In genomic region chr14:68688872-68689371, GRCh38 we compare ENCODE assay signal across 10 cellular contexts.
DNase-seq lines count a peak whose midpoint lies in the region; ATAC-seq and TF ChIP-seq lines count a peak whose summit lies in the region.
"Had no signal": no experiment of that assay in that cellular context is flagged by ENCODE, and none has a peak within 500 bp of the region (broad histone marks: within the 10 kb centered on the region; RNA-seq: fewer than 3 reads in every experiment).

No MANE protein-coding gene starts in this region.

- no peak overlapping the region for H3K4me3 Mint-ChIP-seq in activated CD4-positive, alpha-beta T cell treated with anti-CD3 and anti-CD28 coated beads for 36 hours
- H3K4me3 Mint-ChIP-seq in stimulated activated naive B cell treated with anti-CD40 and anti-IgM and Interleukin-4, amounts not matched to agents 10 μg/mL and 1 μg/mL and 100 μg/mL, for 72 hours: no peak overlapping the region

- no peak for ATAC-seq in activated CD4-positive, alpha-beta T cell treated with anti-CD3 and anti-CD28 coated beads for 36 hours
- no peak for ATAC-seq in stimulated activated naive B cell treated with anti-CD40 and anti-IgM and Interleukin-4, amounts not matched to agents 10 μg/mL and 1 μg/mL and 100 μg/mL, for 72 hours (replicated peaks)
- ATAC-seq in HG02840 (IDR thresholded peaks at IDR 0.05; ENCODE audit: low FRiP score, unreplicated experiment): no peak

- no peak overlapping the region for H3K27ac Mint-ChIP-seq in activated CD4-positive, alpha-beta T cell treated with anti-CD3 and anti-CD28 coated beads for 36 hours
- H3K27ac Mint-ChIP-seq in stimulated activated naive B cell treated with anti-CD40 and anti-IgM and Interleukin-4, amounts not matched to agents 10 μg/mL and 1 μg/mL and 100 μg/mL, for 72 hours: peak overlapping the region; percentile 31

- TF ChIP-seq CTCF in RWPE1 (conservative IDR thresholded peaks at IDR 0.05; ENCODE audit: low read depth): no peak
- peak; percentile 7 for TF ChIP-seq CTCF in foreskin fibroblast (IDR thresholded peaks at IDR 0.05; ENCODE audit: low read depth, low read length)

- no peaks in the 10 kb centered on the region for H3K9me3 Mint-ChIP-seq in activated CD4-positive, alpha-beta T cell treated with anti-CD3 and anti-CD28 coated beads for 36 hours (ENCODE audit: low read depth)
- no peaks in the 10 kb centered on the region for H3K9me3 Mint-ChIP-seq in stimulated activated naive B cell treated with anti-CD40 and anti-IgM and Interleukin-4, amounts not matched to agents 10 μg/mL and 1 μg/mL and 100 μg/mL, for 72 hours

- H3K4me1 Mint-ChIP-seq in activated CD4-positive, alpha-beta T cell treated with anti-CD3 and anti-CD28 coated beads for 36 hours: peaks cover 27% of the 10 kb centered on the region
- H3K4me1 Mint-ChIP-seq in stimulated activated naive B cell treated with anti-CD40 and anti-IgM and Interleukin-4, amounts not matched to agents 10 μg/mL and 1 μg/mL and 100 μg/mL, for 72 hours: peaks cover 66 to 93% of the 10 kb centered on the region in 2 donors

- peak overlapping the region; percentile 95 for H3K27ac ChIP-seq in RWPE1
- H3K27ac ChIP-seq in substantia nigra (ENCODE audit: low read depth, low read length, poor library complexity, severe bottlenecking): no peak overlapping the region
- H3K27ac ChIP-seq: suprapubic skin had no signal

- no peaks in the 10 kb centered on the region for H3K27me3 Mint-ChIP-seq in activated CD4-positive, alpha-beta T cell treated with anti-CD3 and anti-CD28 coated beads for 36 hours
- H3K27me3 Mint-ChIP-seq in stimulated activated naive B cell treated with anti-CD40 and anti-IgM and Interleukin-4, amounts not matched to agents 10 μg/mL and 1 μg/mL and 100 μg/mL, for 72 hours: no peaks in the 10 kb centered on the region

- peak; percentile 30 for DNase-seq in activated CD4-positive, alpha-beta T cell treated with anti-CD3 and anti-CD28 coated beads for 36 hours
- DNase-seq in activated CD4-positive, alpha-beta T cell treated with anti-CD3 and anti-CD28 coated beads for 4 hours: no peak
- no peak for DNase-seq in RWPE1 (ENCODE audit: low spot score)
- DNase-seq in foreskin fibroblast: peak in 1 of 2 donors; percentile 80
- DNase-seq in stimulated activated naive B cell treated with anti-CD40 and anti-IgM and Interleukin-4, amounts not matched to agents 10 μg/mL and 1 μg/mL and 100 μg/mL, for 72 hours: no peak
- no peak for DNase-seq in SIG-M5 (lab: John Stamatoyannopoulos, UW)
- no peak for DNase-seq in substantia nigra (lab: John Stamatoyannopoulos, UW)
- DNase-seq: C1 segment of cervical spinal cord had no signal

- intact Hi-C loops in activated CD4-positive, alpha-beta T cell treated with anti-CD3 and anti-CD28 coated beads for 36 hours (cut with DNase I, micrococcal nuclease): loop anchor here (5.0 kb wide), 2 partner anchors 43 to 402 kb away; no protein-coding TSS in a partner anchor

- no peaks in the 10 kb centered on the region for H3K36me3 Mint-ChIP-seq in activated CD4-positive, alpha-beta T cell treated with anti-CD3 and anti-CD28 coated beads for 36 hours (ENCODE audit: low read depth)
- no peaks in the 10 kb centered on the region for H3K36me3 Mint-ChIP-seq in stimulated activated naive B cell treated with anti-CD40 and anti-IgM and Interleukin-4, amounts not matched to agents 10 μg/mL and 1 μg/mL and 100 μg/mL, for 72 hours

- no peak overlapping the region for H3K4me3 ChIP-seq in foreskin fibroblast (ENCODE audit: low read depth in 1 of 2, low read length in 2 of 2)
- H3K4me3 ChIP-seq: suprapubic skin had no signal

- CTCF ChIA-PET in activated CD4-positive, alpha-beta T cell treated with anti-CD3 and anti-CD28 coated beads for 36 hours (lab: Charles Lee): interaction anchor here (0.6 to 1.1 kb wide), 2 partner anchors 12 to 367 kb away, joined by 3 to 4 read pairs; no protein-coding TSS in a partner anchor
- CTCF ChIA-PET in RWPE1 (lab: Yijun Ruan, JAX): interaction anchor here (0.6 kb wide), 1 partner anchor 11 kb away, joined by 3 read pairs; no protein-coding TSS in a partner anchor

- POLR2A ChIA-PET in activated CD4-positive, alpha-beta T cell treated with anti-CD3 and anti-CD28 coated beads for 36 hours (lab: Charles Lee): no interaction called here
- POLR2A ChIA-PET in RWPE1 (lab: Yijun Ruan, JAX; ENCODE audit: low non-redundant PET): no interaction called here
